12 cellular contexts compared by ENCODE assay signal in the genomic region with DNA sequence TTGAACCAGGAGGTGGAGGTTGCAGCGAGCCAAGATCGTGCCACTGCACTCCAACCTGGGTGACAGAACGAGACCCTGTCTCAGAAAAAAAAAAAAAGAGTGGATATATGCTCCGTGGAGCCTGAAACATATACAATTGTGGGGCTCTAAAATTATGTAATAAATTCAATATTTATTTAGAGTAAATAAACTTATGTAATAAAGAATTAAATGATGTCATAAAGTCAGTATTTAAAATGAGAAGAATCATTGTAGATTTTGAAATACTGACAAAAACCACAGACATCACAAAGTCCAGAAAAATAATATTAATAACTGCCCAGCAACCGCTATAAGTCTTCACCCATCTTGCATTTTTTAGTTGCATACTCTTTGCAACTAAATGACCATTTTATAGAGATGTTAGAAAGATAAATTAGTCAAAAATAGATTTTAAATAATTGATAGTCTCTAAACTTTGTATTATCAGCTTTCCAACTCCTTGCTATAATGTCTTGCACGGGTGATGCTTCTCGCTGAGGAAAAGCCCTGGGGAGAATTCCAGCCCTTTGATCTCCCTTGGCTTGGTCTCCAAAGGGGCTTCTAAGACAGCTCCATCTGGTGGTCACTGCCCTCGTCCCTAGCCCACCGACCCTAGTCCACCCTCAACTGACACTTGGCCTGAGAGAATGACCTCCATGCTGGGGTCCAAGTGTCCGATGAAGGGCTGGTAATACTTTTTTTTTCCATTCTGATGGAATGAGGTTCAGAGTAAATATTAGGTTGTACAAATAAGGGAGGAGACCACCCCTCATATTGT.
"Had no signal": no experiment of that assay in that cellular context is flagged by ENCODE, and none has a peak within 500 bp of the region (broad histone marks: within the 10 kb centered on the region; RNA-seq: fewer than 3 reads in every experiment).

No MANE protein-coding gene starts in this region.

- H3K4me1 ChIP-seq: thyroid gland, vagina had no signal

- H3K27me3 ChIP-seq: neutrophil, thyroid gland, vagina had no signal

- H3K4me3 ChIP-seq: coronary artery, smooth muscle cell, thyroid gland, vagina had no signal

- H3K9me3 Mint-ChIP-seq: activated CD4-positive, alpha-beta memory T cell treated with anti-CD3 and anti-CD28 coated beads, Interleukin-2, amount 10 ng/mL, durations not matched to agents 7 days and 5 days had no signal

- H3K27ac Mint-ChIP-seq: activated CD4-positive, alpha-beta memory T cell treated with anti-CD3 and anti-CD28 coated beads, Interleukin-2, amount 10 ng/mL, durations not matched to agents 7 days and 5 days had no signal

- H3K9me3 ChIP-seq: neutrophil, thyroid gland, vagina had no signal

- ATAC-seq: right cardiac atrium had no signal

- DNase-seq: activated CD4-positive, alpha-beta memory T cell treated with anti-CD3 and anti-CD28 coated beads, Interleukin-2, amount 10 ng/mL, durations not matched to agents 7 days and 5 days; activated naive CD4-positive, alpha-beta T cell; effector CD4-positive, alpha-beta T cell; foreskin melanocyte; kidney glomerular epithelial cell; posterior cingulate gyrus; right cardiac atrium; thyroid gland had no signal

- H3K4me3 Mint-ChIP-seq: activated CD4-positive, alpha-beta memory T cell treated with anti-CD3 and anti-CD28 coated beads, Interleukin-2, amount 10 ng/mL, durations not matched to agents 7 days and 5 days had no signal

- H3K27ac ChIP-seq: coronary artery, neutrophil, thyroid gland, vagina had no signal

- H3K36me3 ChIP-seq: neutrophil, thyroid gland, vagina had no signal

- H3K4me2 ChIP-seq: smooth muscle cell had no signal
